29 cellular contexts compared by ENCODE assay signal in genomic region chr2:57550912-57551311, GRCh38.
"Had no signal": no experiment of that assay in that cellular context is flagged by ENCODE, and none has a peak within 500 bp of the region (broad histone marks: within the 10 kb centered on the region; RNA-seq: fewer than 3 reads in every experiment).

No MANE protein-coding gene starts in this region.

- H3K9me3 ChIP-seq: colonic mucosa had no signal

- H3K27me3 Mint-ChIP-seq: effector memory CD8-positive, alpha-beta T cell had no signal

- H3K4me3 ChIP-seq: colonic mucosa, coronary artery, dorsolateral prefrontal cortex, esophagus muscularis mucosa, esophagus squamous epithelium, gastrocnemius medialis, gastroesophageal sphincter, heart left ventricle, heart right ventricle had no signal

- FAIRE-seq: colon, endometrium, endothelial cell of umbilical vein, frontal cortex had no signal

- H3K36me3 ChIP-seq: colonic mucosa, esophagus muscularis mucosa, esophagus squamous epithelium, gastrocnemius medialis, gastroesophageal sphincter, heart left ventricle, heart right ventricle had no signal

- H3K27ac Mint-ChIP-seq: dendritic cell treated with granulocyte-macrophage colony-stimulating factor and Interleukin-4, amounts not matched to agents 40 ng/mL and 50 ng/mL, for 4 days; effector memory CD8-positive, alpha-beta T cell; endodermal cell had no signal

- DNase-seq: colonic mucosa; cortex of kidney; dermis blood vessel endothelial cell; dorsolateral prefrontal cortex; effector CD4-positive, alpha-beta T cell; effector CD8-positive, alpha-beta T cell; effector memory CD4-positive, alpha-beta T cell; effector memory CD8-positive, alpha-beta T cell; endodermal cell; erythroblast; esophagus squamous epithelium; foreskin fibroblast; foreskin keratinocyte; foreskin melanocyte; gastrocnemius medialis; glutamatergic neuron; head of caudate nucleus; heart left ventricle; heart right ventricle had no signal

- H3K27me3 ChIP-seq: colonic mucosa, dorsolateral prefrontal cortex, esophagus muscularis mucosa, esophagus squamous epithelium, foreskin keratinocyte, gastrocnemius medialis, gastroesophageal sphincter, heart left ventricle, heart right ventricle had no signal

- H3K27ac ChIP-seq: colonic mucosa, coronary artery, dorsolateral prefrontal cortex, epithelial cell of prostate, esophagus muscularis mucosa, esophagus squamous epithelium, foreskin keratinocyte, gastrocnemius medialis, gastroesophageal sphincter, heart left ventricle, heart right ventricle had no signal

- ATAC-seq: effector memory CD8-positive, alpha-beta T cell; esophagus mucosa; foreskin keratinocyte; gastrocnemius medialis; gastroesophageal sphincter; heart left ventricle; heart right ventricle had no signal

- H3K4me3 Mint-ChIP-seq: dendritic cell treated with granulocyte-macrophage colony-stimulating factor and Interleukin-4, amounts not matched to agents 40 ng/mL and 50 ng/mL, for 4 days; effector memory CD8-positive, alpha-beta T cell; endodermal cell had no signal

- H3K4me1 ChIP-seq: colonic mucosa, esophagus muscularis mucosa, esophagus squamous epithelium, foreskin keratinocyte, gastrocnemius medialis, gastroesophageal sphincter, heart right ventricle had no signal
